8 cellular contexts compared by ENCODE assay signal in genomic region chr6:106520711-106521367, GRCh38.
DNase-seq lines count a peak whose midpoint lies in the region; ATAC-seq, FAIRE-seq and TF ChIP-seq lines count a peak whose summit lies in the region.

No MANE protein-coding gene starts in this region.

- POLR2A ChIA-PET in endothelial cell of umbilical vein (lab: Charles Lee), result no interaction called here

- TF ChIP-seq CTCF in endothelial cell of umbilical vein (IDR thresholded peaks at IDR 0.05; ENCODE audit: extremely low read depth in 1 of 2, insufficient read depth in 1 of 2, low read depth in 1 of 2, low read length in 2 of 2) (no peak), GM23338 (conservative IDR thresholded peaks at IDR 0.05; ENCODE audit: low read depth in 2 of 2) (no peak)

- no peaks in the 10 kb centered on the region for H3K9me3 Mint-ChIP-seq in GM23338

- H3K4me3 ChIP-seq in endothelial cell of umbilical vein (replicated peaks in 1 of 3; ENCODE audit: insufficient read depth in 1 of 3, low read depth in 1 of 3, low read length in 3 of 3), result no peak overlapping the region
- H3K4me3 ChIP-seq in GM23338, result no peak overlapping the region

- H4K20me1 ChIP-seq in endothelial cell of umbilical vein (replicated peaks; ENCODE audit: control insufficient read depth, extremely low read depth, insufficient read depth, low read length) (no peaks in the 10 kb centered on the region), GM23338 (replicated peaks; ENCODE audit: insufficient read depth) (no peaks in the 10 kb centered on the region)

- H3K27ac Mint-ChIP-seq in GM23338, result no peak overlapping the region

- no peak overlapping the region for H3K9ac ChIP-seq in endothelial cell of umbilical vein (replicated peaks; ENCODE audit: extremely low read depth, insufficient read depth, low read length)

- peaks cover 0 to 3% of the 10 kb centered on the region in 2 experiments for H3K36me3 ChIP-seq in endothelial cell of umbilical vein (ENCODE audit: control insufficient read depth in 2 of 2, extremely low read depth in 1 of 2, insufficient read depth in 2 of 2, low read length in 2 of 2)
- no peaks in the 10 kb centered on the region for H3K36me3 ChIP-seq in GM23338 (ENCODE audit: insufficient read depth)

- dilution Hi-C loops in endothelial cell of umbilical vein (cut with MboI; ENCODE audit: extremely low pct_ligation_motif_present, low sequenced_read_pairs), result no loop called here

- no peaks in the 10 kb centered on the region for H3K27me3 Mint-ChIP-seq in GM23338 (ENCODE audit: insufficient read depth, low read depth, poor library complexity)

- no peak overlapping the region for H3K4me2 ChIP-seq in endothelial cell of umbilical vein (ENCODE audit: insufficient read depth, low read length)
- no peak overlapping the region for H3K4me2 ChIP-seq in GM23338

- H3K9me2 ChIP-seq in GM23338 (ENCODE audit: insufficient read depth), result no peaks in the 10 kb centered on the region

- CTCF ChIA-PET in endothelial cell of umbilical vein (lab: Charles Lee), result no interaction called here

- H3K4me1 Mint-ChIP-seq in GM23338, result no peaks in the 10 kb centered on the region

- ATAC-seq in GM19397 (IDR thresholded peaks at IDR 0.05; ENCODE audit: unreplicated experiment) (peak; percentile 52), HG03439 (IDR thresholded peaks at IDR 0.05; ENCODE audit: unreplicated experiment) (peak; percentile 63), GM23338 (no peak)
- peak; percentile 76 to 78 for ATAC-seq in activated CD4-positive, CD25-positive, alpha-beta regulatory T cell treated with anti-CD3 and anti-CD28 coated beads, Interleukin-2, amount 50 U/mL, for 24 hours

- H3K27ac ChIP-seq in endothelial cell of umbilical vein (ENCODE audit: insufficient read depth, low read depth, low read length), result no peak overlapping the region
- H3K27ac ChIP-seq in GM23338 (ENCODE audit: low read depth), result no peak overlapping the region

- no peak for TF ChIP-seq POLR2A in endothelial cell of umbilical vein (IDR thresholded peaks at IDR 0.05; ENCODE audit: low read depth, low read length)

- H3K4me3 Mint-ChIP-seq in GM23338, result no peak overlapping the region

- no peaks in the 10 kb centered on the region for H3K9me3 ChIP-seq in endothelial cell of umbilical vein (replicated peaks; ENCODE audit: control insufficient read depth, insufficient read depth, low read length)

- DNase-seq in endothelial cell of umbilical vein (ENCODE audit: low read depth, low spot score), result no peak
- peak; percentile 70 for DNase-seq in stimulated activated CD8-positive, alpha-beta memory T cell treated with anti-CD3 and anti-CD28 coated beads, Interleukin-4, amount 100 ng/mL, for 24 hours (ENCODE audit: low read depth)
- no peak for DNase-seq in 8988T
- no peak for DNase-seq in GM23338 (ENCODE audit: low spot score)
- no peak for DNase-seq in Ammon's horn (ENCODE audit: low spot score)

- H2AFZ ChIP-seq in endothelial cell of umbilical vein (ENCODE audit: low read depth, low read length) (no peak overlapping the region), GM23338 (no peak overlapping the region)

- H3K4me1 ChIP-seq in endothelial cell of umbilical vein (ENCODE audit: control insufficient read depth, extremely low read depth, insufficient read depth, low read length), result peaks cover 8% of the 10 kb centered on the region
- H3K4me1 ChIP-seq in GM23338 (ENCODE audit: insufficient read depth), result no peaks in the 10 kb centered on the region

- H3K27me3 ChIP-seq in endothelial cell of umbilical vein (ENCODE audit: control insufficient read depth in 2 of 2, insufficient read depth in 2 of 2, low read length in 2 of 2) (no peaks in the 10 kb centered on the region), GM23338 (ENCODE audit: insufficient read depth) (no peaks in the 10 kb centered on the region)

- TSS peak; percentile 18 for BruUV-seq in endothelial cell of umbilical vein (replicated peaks; lab: Mats Ljungman, UMichigan)

- intact Hi-C loops in endothelial cell of umbilical vein (cut with micrococcal nuclease), result no loop called here

- FAIRE-seq in endothelial cell of umbilical vein (lab: Jason Lieb, UNC), result no peak

- H3K9me1 ChIP-seq in endothelial cell of umbilical vein (replicated peaks; ENCODE audit: control insufficient read depth, extremely low read depth, insufficient read depth, low read length), result no peaks in the 10 kb centered on the region

- H3K79me2 ChIP-seq in endothelial cell of umbilical vein (ENCODE audit: control insufficient read depth, insufficient read depth, low read length) (no peaks in the 10 kb centered on the region), GM23338 (replicated peaks; ENCODE audit: insufficient read depth) (no peaks in the 10 kb centered on the region)

- H3K36me3 Mint-ChIP-seq in GM23338 (ENCODE audit: low read depth), result no peaks in the 10 kb centered on the region

- H3F3A ChIP-seq in GM23338 (replicated peaks; ENCODE audit: low read depth), result no peaks in the 10 kb centered on the region

TF ChIP-seq in endothelial cell of umbilical vein, 7 proteins besides CTCF, POLR2A, EP300 and RAD21:
- TF ChIP-seq EZH2 (IDR thresholded peaks at IDR 0.05; ENCODE audit: borderline replicate concordance, low read depth, low read length, severe bottlenecking), result no peak
- no peak for TF ChIP-seq GATA2 (IDR thresholded peaks at IDR 0.05; ENCODE audit: insufficient read depth, insufficient read length, low read depth, low read length)
- no peak for TF ChIP-seq FOS (IDR thresholded peaks at IDR 0.05; ENCODE audit: borderline replicate concordance, insufficient read depth, low read length)
- no peak for TF ChIP-seq JUN (IDR thresholded peaks at IDR 0.05; ENCODE audit: borderline replicate concordance, insufficient read depth, insufficient read length, low read depth)
- no peak for TF ChIP-seq MAX (IDR thresholded peaks at IDR 0.05; ENCODE audit: insufficient read depth, insufficient read length)
- no peak for TF ChIP-seq MYC (IDR thresholded peaks at IDR 0.05; ENCODE audit: low read depth, low read length)
- TF ChIP-seq POLR2AphosphoS5 (IDR thresholded peaks at IDR 0.05; ENCODE audit: insufficient read depth, low read depth, low read length), result no peak

TF ChIP-seq in GM23338, 12 proteins besides CTCF, POLR2A, EP300 and RAD21 (continues in another document):
- TF ChIP-seq ZNF331 (CRISPR knock-in tag; IDR thresholded peaks at IDR 0.05; ENCODE audit: low read depth) (no peak), JUNB (IDR thresholded peaks at IDR 0.05; ENCODE audit: unreplicated experiment) (no peak), CREB1 (CRISPR knock-in tag; IDR thresholded peaks at IDR 0.05; ENCODE audit: low read depth) (no peak), ZNF462 (CRISPR knock-in tag; IDR thresholded peaks at IDR 0.05) (no peak)
